Comparison of ENCODE assay signal across 16 cellular contexts in genomic region chr17:44159519-44160210, GRCh38. TPM values are rescaled to one million over a fixed set of nuclear protein-coding genes. Genes with fewer than 3 reads are reported as not detected.
DNase-seq lines count a peak whose midpoint lies in the region; ATAC-seq and TF ChIP-seq lines count a peak whose summit lies in the region.
"Had no signal": no experiment of that assay in that cellular context is flagged by ENCODE, and none has a peak within 500 bp of the region (broad histone marks: within the 10 kb centered on the region; RNA-seq: fewer than 3 reads in every experiment).

No MANE protein-coding gene starts in this region.

- H3K79me2 ChIP-seq in hepatocyte, result no peaks in the 10 kb centered on the region

- H3K4me3 Mint-ChIP-seq in activated CD4-positive, alpha-beta memory T cell treated with anti-CD3 and anti-CD28 coated beads for 36 hours, result no peak overlapping the region

- POLR2A ChIA-PET in activated CD4-positive, alpha-beta memory T cell treated with anti-CD3 and anti-CD28 coated beads for 36 hours (lab: Charles Lee), result interaction anchor here (0.8 kb wide), 1 partner anchor 90 kb away, joined by 3 read pairs; no protein-coding TSS in a partner anchor

- H3K36me3 ChIP-seq in BLaER1, result peaks cover 70% of the 10 kb centered on the region
- no peaks in the 10 kb centered on the region for H3K36me3 ChIP-seq in hepatocyte (replicated peaks; ENCODE audit: insufficient read depth, low read depth)

- H4K20me1 ChIP-seq in BLaER1 (no peaks in the 10 kb centered on the region), hepatocyte (ENCODE audit: insufficient read depth, poor library complexity, severe bottlenecking) (no peaks in the 10 kb centered on the region)

- peak; percentile 50 for DNase-seq in EL
- peak; percentile 63 for DNase-seq in activated CD4-positive, alpha-beta memory T cell treated with anti-CD3 and anti-CD28 coated beads for 36 hours
- peak; percentile 55 for DNase-seq in hepatocyte (ENCODE audit: low spot score)
- DNase-seq in SKM-1 treated with dmso at 0.1 percent for 144 hours (lab: John Stamatoyannopoulos, UW; ENCODE audit: unreplicated experiment), result no peak
- DNase-seq in COLO668 (lab: John Stamatoyannopoulos, UW; ENCODE audit: unreplicated experiment), result no peak
- DNase-seq: activated gamma-delta T cell treated with Interleukin-2 at 50 U/mL for 16 hours, COR-L47, kidney, NCI-H2029, NCI-H69, substantia nigra had no signal

- H3K9ac ChIP-seq in BLaER1, result peak overlapping the region; percentile 18; the same call in 1 of the 2 replicates

- H3K4me2 ChIP-seq in BLaER1 (peak overlapping the region; percentile 75), hepatocyte (no peak overlapping the region)

- H2AFZ ChIP-seq in hepatocyte, result no peak overlapping the region

- H3K36me3 Mint-ChIP-seq in activated CD4-positive, alpha-beta memory T cell treated with anti-CD3 and anti-CD28 coated beads for 36 hours, result peaks cover 9% of the 10 kb centered on the region

- intact Hi-C loops in activated CD4-positive, alpha-beta memory T cell treated with anti-CD3 and anti-CD28 coated beads for 36 hours (cut with micrococcal nuclease), result no loop called here

- WGBS in hepatocyte (ENCODE audit: low lambda C conversion rate, missing lambda C conversion rate), result 70% methylated on average over 15 of the region's 15 CpGs

- H3K27ac ChIP-seq in BLaER1 (peak overlapping the region; percentile 68), hepatocyte (peak overlapping the region; percentile 81)

- no peaks in the 10 kb centered on the region for H3K9me3 ChIP-seq in BLaER1
- no peaks in the 10 kb centered on the region for H3K9me3 ChIP-seq in hepatocyte (ENCODE audit: low read depth)

- no peaks in the 10 kb centered on the region for H3K9me2 ChIP-seq in hepatocyte (replicated peaks; ENCODE audit: insufficient read depth)

- H3K4me1 Mint-ChIP-seq in activated CD4-positive, alpha-beta memory T cell treated with anti-CD3 and anti-CD28 coated beads for 36 hours (ENCODE audit: low read depth), result peaks cover 6% of the 10 kb centered on the region

- H3K4me1 ChIP-seq in BLaER1 (peaks cover 48% of the 10 kb centered on the region), hepatocyte (ENCODE audit: insufficient read depth) (no peaks in the 10 kb centered on the region)

- CTCF ChIA-PET in activated CD4-positive, alpha-beta memory T cell treated with anti-CD3 and anti-CD28 coated beads for 36 hours (lab: Charles Lee), result interaction anchor here (0.6 to 0.9 kb wide), 4 partner anchors 9 to 625 kb away, joined by 3 to 5 read pairs (median 3); no protein-coding TSS in a partner anchor

- no peaks in the 10 kb centered on the region for H3K9me3 Mint-ChIP-seq in activated CD4-positive, alpha-beta memory T cell treated with anti-CD3 and anti-CD28 coated beads for 36 hours

- no peak overlapping the region for H3K27ac Mint-ChIP-seq in activated CD4-positive, alpha-beta memory T cell treated with anti-CD3 and anti-CD28 coated beads for 36 hours

- ATAC-seq in HG02885 (IDR thresholded peaks at IDR 0.05; ENCODE audit: poor library complexity, unreplicated experiment) (no peak), HG03439 (IDR thresholded peaks at IDR 0.05; ENCODE audit: unreplicated experiment) (no peak)
- ATAC-seq: Right ventricle myocardium inferior had no signal

- TF ChIP-seq CTCF in hepatocyte (IDR thresholded peaks at IDR 0.05; ENCODE audit: poor library complexity), result no peak

- H3K27me3 ChIP-seq in BLaER1 (no peaks in the 10 kb centered on the region), hepatocyte (no peaks in the 10 kb centered on the region)

- no peaks in the 10 kb centered on the region for H3K27me3 Mint-ChIP-seq in activated CD4-positive, alpha-beta memory T cell treated with anti-CD3 and anti-CD28 coated beads for 36 hours

- H3K4me3 ChIP-seq in BLaER1 (no peak overlapping the region), hepatocyte (no peak overlapping the region)

RNA-seq across cellular contexts. Expression of gene ASB16, which starts 10.8 kb away (rescaled TPM):
- total RNA-seq in activated CD4-positive, alpha-beta memory T cell treated with anti-CD3 and anti-CD28 coated beads for 36 hours, result under 1 TPM in 1 of 2 experiments, not detected in 1; 0.19 TPM
- total RNA-seq in hepatocyte, result 0.23 TPM in 1 of 2 replicates, not detected in the other
- 0.71 and 2.0 TPM in 2 replicates for polyA plus RNA-seq in hepatocyte
- total RNA-seq: renal cortical epithelial cell had no signal

RNA-seq across cellular contexts. Expression of gene HROB, which starts 17.9 kb away (rescaled TPM):
- 10 to 100 TPM; 17.9 to 19.8 TPM for total RNA-seq in activated CD4-positive, alpha-beta memory T cell treated with anti-CD3 and anti-CD28 coated beads for 36 hours
- 1.8 and 2.0 TPM in 2 replicates for total RNA-seq in hepatocyte
- 5.7 and 5.9 TPM in 2 replicates for polyA plus RNA-seq in hepatocyte

RNA-seq across cellular contexts. Expression of gene TMUB2, which starts 27.1 kb away (rescaled TPM):
- total RNA-seq in activated CD4-positive, alpha-beta memory T cell treated with anti-CD3 and anti-CD28 coated beads for 36 hours, result 10 to 100 TPM; 21.8 to 21.9 TPM
- 27.7 and 31.3 TPM in 2 replicates for total RNA-seq in hepatocyte
- polyA plus RNA-seq in hepatocyte, result 46.8 and 54.6 TPM in 2 replicates

RNA-seq across cellular contexts. Expression of gene HDAC5, which starts 36.2 kb away (rescaled TPM):
- 10 to 100 TPM; 18.0 to 19.0 TPM for total RNA-seq in activated CD4-positive, alpha-beta memory T cell treated with anti-CD3 and anti-CD28 coated beads for 36 hours
- total RNA-seq in hepatocyte, result 28.5 and 33.9 TPM in 2 replicates
- polyA plus RNA-seq in hepatocyte, result 32.3 and 42.7 TPM in 2 replicates

RNA-seq across cellular contexts. Expression of gene ATXN7L3, which starts 40.0 kb away (rescaled TPM):
- total RNA-seq in activated CD4-positive, alpha-beta memory T cell treated with anti-CD3 and anti-CD28 coated beads for 36 hours, result 10 to 100 TPM; 63.4 to 69.7 TPM
- 64.0 and 64.3 TPM in 2 replicates for total RNA-seq in hepatocyte
- 28.7 and 29.2 TPM in 2 replicates for polyA plus RNA-seq in hepatocyte

Comparison
In these comparisons a context has a peak if more than half of its experiments do, and no peak if none do; other contexts are left out.
1. DNase-seq: peak in EL (single experiment), activated CD4-positive, alpha-beta memory T cell treated with anti-CD3 and anti-CD28 coated beads for 36 hours (single experiment) and hepatocyte (single experiment); none in SKM-1 treated with dmso at 0.1 percent for 144 hours (single experiment) and COLO668 (single experiment).